In genomic region chr2:201357216-201357615, GRCh38 we compare ENCODE assay signal across 8 cellular contexts. TPM values are rescaled to one million over a fixed set of nuclear protein-coding genes. Genes with fewer than 3 reads are reported as not detected.
DNase-seq lines count a peak whose midpoint lies in the region; TF ChIP-seq lines count a peak whose summit lies in the region.

A gene with protein sequence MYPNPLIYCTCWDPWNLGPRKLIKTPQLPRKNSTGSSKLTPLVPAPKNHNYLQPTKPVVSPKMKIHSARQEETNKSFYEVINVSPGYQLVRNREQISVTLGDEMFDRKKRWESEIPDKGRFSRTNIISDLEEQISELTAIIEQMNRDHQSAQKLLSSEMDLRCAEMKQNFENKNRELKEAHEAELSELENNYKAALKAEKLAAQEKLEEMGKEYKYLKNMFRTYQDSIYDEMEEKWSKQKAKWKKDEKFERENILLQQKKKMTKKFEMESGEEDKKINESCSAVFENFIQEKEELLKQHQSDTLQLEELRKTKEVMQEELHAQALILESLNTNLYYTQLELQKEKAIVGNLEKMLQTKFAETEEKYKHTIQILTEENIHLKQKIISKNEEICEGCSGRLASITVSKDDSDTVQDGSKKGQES (minus strand): TSS chr2:201357345. CDS start chr2:201351404, 5,941 bp downstream.

- no peaks in the 10 kb centered on the region for H3K27me3 Mint-ChIP-seq in osteocyte (ENCODE audit: unreplicated experiment)

- TF ChIP-seq CTCF in RWPE1 (conservative IDR thresholded peaks at IDR 0.05; ENCODE audit: low read depth), result no peak
- TF ChIP-seq CTCF in osteocyte (IDR thresholded peaks at IDR 0.05), result no peak
- TF ChIP-seq CTCF in GM10266 (IDR thresholded peaks at IDR 0.05; ENCODE audit: control insufficient read depth, insufficient read depth, low read depth, missing control alignments), result no peak

- POLR2A ChIA-PET in RWPE1 (lab: Yijun Ruan, JAX; ENCODE audit: low non-redundant PET), result no interaction called here

- peaks cover 12% of the 10 kb centered on the region for H3K36me3 Mint-ChIP-seq in osteocyte (ENCODE audit: unreplicated experiment)

- H3K4me3 Mint-ChIP-seq in osteocyte (ENCODE audit: unreplicated experiment), result no peak within 1 kb of the TSS

- H3K27ac Mint-ChIP-seq in osteocyte (ENCODE audit: unreplicated experiment), result peak within 1 kb of the TSS; percentile 82

- peaks cover 10% of the 10 kb centered on the region for H3K4me1 Mint-ChIP-seq in osteocyte (ENCODE audit: unreplicated experiment)

- CTCF ChIA-PET in RWPE1 (lab: Yijun Ruan, JAX), result no interaction called here

- H3K9me3 Mint-ChIP-seq in osteocyte (ENCODE audit: unreplicated experiment), result no peaks in the 10 kb centered on the region

- peak; percentile 60 for DNase-seq in GM04503 (ENCODE audit: low read depth)
- peak; percentile 30 for DNase-seq in RWPE1 (ENCODE audit: low spot score)
- peak; percentile 99 for DNase-seq in foreskin melanocyte
- no peak for DNase-seq in osteocyte (ENCODE audit: extremely low spot score, unreplicated experiment)
- no peak for DNase-seq in activated CD4-positive, alpha-beta T cell treated with anti-CD3 and anti-CD28 coated beads, Interleukin-2, amount 50 U/mL, for 1 hour
- no peak for DNase-seq in GDM1 (lab: John Stamatoyannopoulos, UW)
- no peak for DNase-seq in GM10266 (ENCODE audit: extremely low spot score)
- DNase-seq in KG1 (lab: John Stamatoyannopoulos, UW), result no peak

- H3K27ac ChIP-seq in RWPE1, result no peak within 1 kb of the TSS

RNA-seq across cellular contexts. Expression of the gene that starts here (rescaled TPM):
- 1.6 and 2.1 TPM in 2 replicates for total RNA-seq in osteocyte

Comparison
In these comparisons a context has a peak if more than half of its experiments do, and no peak if none do; other contexts are left out.
1. DNase-seq: peak in GM04503 (single experiment), RWPE1 (single experiment) and foreskin melanocyte (single experiment); none in osteocyte (single experiment), activated CD4-positive, alpha-beta T cell treated with anti-CD3 and anti-CD28 coated beads, Interleukin-2, amount 50 U/mL, for 1 hour (single experiment), GDM1 (single experiment), GM10266 (single experiment) and KG1 (single experiment).